In genomic region chr2:152236191-152236925, GRCh38 we compare ENCODE assay signal across 16 cellular contexts.
DNase-seq lines count a peak whose midpoint lies in the region.
"Had no signal": no experiment of that assay in that cellular context is flagged by ENCODE, and none has a peak within 500 bp of the region (broad histone marks: within the 10 kb centered on the region; RNA-seq: fewer than 3 reads in every experiment).

No MANE protein-coding gene starts in this region.

- no peak overlapping the region for H3K4me3 ChIP-seq in effector memory CD4-positive, alpha-beta T cell (ENCODE audit: insufficient read depth, low read depth, low read length, poor library complexity, severe bottlenecking)
- H3K4me3 ChIP-seq: A549, BLaER1, HAP-1 had no signal

- H3K27me3 ChIP-seq in effector memory CD4-positive, alpha-beta T cell (replicated peaks; ENCODE audit: control insufficient read depth, insufficient read depth, low read length, poor library complexity, severe bottlenecking): no peaks in the 10 kb centered on the region
- H3K27me3 ChIP-seq: BLaER1 had no signal

- DNase-seq in DMS 273 (lab: John Stamatoyannopoulos, UW; ENCODE audit: unreplicated experiment): peak; percentile 44
- no peak for DNase-seq in DMS 273 treated with DMSO at 0.1 percent for 48 hours (lab: John Stamatoyannopoulos, UW)
- DNase-seq in Ammon's horn (ENCODE audit: low spot score): peak; percentile 13
- peak; percentile 57 for DNase-seq in NCI-H2171 treated with DMSO at 0.1 percent for 48 hours (lab: John Stamatoyannopoulos, UW)
- DNase-seq in cerebellar nuclear complex (lab: John Stamatoyannopoulos, UW): peak; percentile 67 to 72
- DNase-seq in effector memory CD4-positive, alpha-beta T cell: no peak
- no peak for DNase-seq in hypothalamus (lab: John Stamatoyannopoulos, UW)
- DNase-seq: AML-193; CD4-positive, alpha-beta memory T cell; DMS53; DND-41; EL had no signal

- H3K4me1 ChIP-seq in effector memory CD4-positive, alpha-beta T cell (ENCODE audit: control insufficient read depth, insufficient read depth, low read length, poor library complexity, severe bottlenecking): no peaks in the 10 kb centered on the region
- H3K4me1 ChIP-seq: A549, HAP-1 had no signal

- H3K36me3 ChIP-seq in effector memory CD4-positive, alpha-beta T cell (ENCODE audit: control insufficient read depth, insufficient read depth, low read length): no peaks in the 10 kb centered on the region
- H3K36me3 ChIP-seq: BLaER1, HAP-1 had no signal

- no peak overlapping the region for H3K27ac ChIP-seq in effector memory CD4-positive, alpha-beta T cell (ENCODE audit: insufficient read depth, low read length, poor library complexity, severe bottlenecking)
- H3K27ac ChIP-seq: 22Rv1, A549, BLaER1 had no signal

- H3K9me3 ChIP-seq in effector memory CD4-positive, alpha-beta T cell (ENCODE audit: control insufficient read depth, low read length): peaks cover 6% of the 10 kb centered on the region
- H3K9me3 ChIP-seq: HAP-1 had no signal

Comparison
In these comparisons a context has a peak if more than half of its experiments do, and no peak if none do; other contexts are left out.
1. DNase-seq: peak in DMS 273 (single experiment), Ammon's horn (single experiment), NCI-H2171 treated with DMSO at 0.1 percent for 48 hours (single experiment) and cerebellar nuclear complex (2 of 2); none in DMS 273 treated with DMSO at 0.1 percent for 48 hours (single experiment), effector memory CD4-positive, alpha-beta T cell (0 of 3) and hypothalamus (0 of 51).